ENCODE assay signal across 9 cellular contexts in genomic region chr1:26034504-26035202, GRCh38. TPM values are rescaled to one million over a fixed set of nuclear protein-coding genes. Genes with fewer than 3 reads are reported as not detected.
DNase-seq lines count a peak whose midpoint lies in the region; ATAC-seq, FAIRE-seq and TF ChIP-seq lines count a peak whose summit lies in the region.
"Had no signal": no experiment of that assay in that cellular context is flagged by ENCODE, and none has a peak within 500 bp of the region (broad histone marks: within the 10 kb centered on the region; RNA-seq: fewer than 3 reads in every experiment).

No MANE protein-coding gene starts in this region.

- H3K36me3 Mint-ChIP-seq in progenitor cell of endocrine pancreas (ENCODE audit: insufficient read depth): no peaks in the 10 kb centered on the region

- H3K9me3 Mint-ChIP-seq in progenitor cell of endocrine pancreas (ENCODE audit: low read depth): no peaks in the 10 kb centered on the region

- H3K4me1 Mint-ChIP-seq in progenitor cell of endocrine pancreas (ENCODE audit: low read depth): peaks cover 8% of the 10 kb centered on the region

- H3K4me3 ChIP-seq in OCI-LY1 (ENCODE audit: low read depth, low read length, poor library complexity, severe bottlenecking) (peak overlapping the region; percentile 70), epithelial cell of esophagus (ENCODE audit: low read length) (peak overlapping the region; percentile 89)

- H3K4me1 ChIP-seq in OCI-LY1 (ENCODE audit: insufficient read depth, low read length, severe bottlenecking): peaks cover 6% of the 10 kb centered on the region

- H3K27ac Mint-ChIP-seq in progenitor cell of endocrine pancreas: no peak overlapping the region

- H3F3A ChIP-seq in OCI-LY1 (ENCODE audit: insufficient read depth, low read length): no peaks in the 10 kb centered on the region

- no peaks in the 10 kb centered on the region for H3K9me2 ChIP-seq in OCI-LY1 (ENCODE audit: low read depth, low read length)

- H3K27ac ChIP-seq in OCI-LY1 (ENCODE audit: low read depth, low read length, poor library complexity, severe bottlenecking): no peak overlapping the region

- peak overlapping the region; percentile 94 for H3K4me3 Mint-ChIP-seq in progenitor cell of endocrine pancreas (ENCODE audit: low read depth)

- TF ChIP-seq CTCF in OCI-LY1 (IDR thresholded peaks at IDR 0.05; ENCODE audit: low read length) (no peak), epithelial cell of esophagus (IDR thresholded peaks at IDR 0.05; ENCODE audit: insufficient read depth, low read depth, low read length, missing control alignments) (no peak), progenitor cell of endocrine pancreas (IDR thresholded peaks at IDR 0.05; ENCODE audit: unreplicated experiment) (no peak)

- peaks cover 22% of the 10 kb centered on the region for H3K27me3 Mint-ChIP-seq in progenitor cell of endocrine pancreas

- no peaks in the 10 kb centered on the region for H3K9me3 ChIP-seq in OCI-LY1 (ENCODE audit: low read length)

- DNase-seq in ELR (ENCODE audit: low read depth) (peak; percentile 38), epithelial cell of esophagus (ENCODE audit: low read depth) (no peak), progenitor cell of endocrine pancreas (ENCODE audit: low spot score, unreplicated experiment) (no peak), RCC 7860 (ENCODE audit: low spot score) (no peak)

- peak overlapping the region; percentile 56; the same call in 1 of the 2 replicates for H3K9ac ChIP-seq in OCI-LY1 (ENCODE audit: low read length)

- H4K20me1 ChIP-seq in OCI-LY1 (ENCODE audit: insufficient read depth, low read length): no peaks in the 10 kb centered on the region

- peak overlapping the region; percentile 80 for H3K4me2 ChIP-seq in OCI-LY1 (ENCODE audit: low read length)

- H3K79me2 ChIP-seq in OCI-LY1 (ENCODE audit: insufficient read depth, low read length): no peaks in the 10 kb centered on the region

- ATAC-seq in GM21447 (IDR thresholded peaks at IDR 0.05; ENCODE audit: unreplicated experiment): no peak
- ATAC-seq in HG03108 (IDR thresholded peaks at IDR 0.05; ENCODE audit: unreplicated experiment): no peak
- ATAC-seq in HG03342 (IDR thresholded peaks at IDR 0.05; ENCODE audit: unreplicated experiment): no peak

- no peaks in the 10 kb centered on the region for H3K27me3 ChIP-seq in OCI-LY1 (ENCODE audit: insufficient read depth, low read length)

- H2AFZ ChIP-seq in OCI-LY1 (ENCODE audit: low read length): 0 out of 2 replicates have a peak overlapping the region, but pooled peaks have one; percentile 53

- no peak for FAIRE-seq in RCC 7860 (lab: Jason Lieb, UNC)

- no peaks in the 10 kb centered on the region for H3K36me3 ChIP-seq in OCI-LY1 (ENCODE audit: insufficient read depth, low read length)

RNA-seq across cellular contexts. Expression of gene SLC30A2, which starts 11.3 kb away (rescaled TPM):
- total RNA-seq in progenitor cell of endocrine pancreas: 0.13 and 0.17 TPM in 2 replicates
- total RNA-seq: LHCN-M2 had no signal

RNA-seq across cellular contexts. Expression of gene EXTL1, which starts 13.1 kb away (rescaled TPM):
- total RNA-seq in progenitor cell of endocrine pancreas: 3.6 and 4.1 TPM in 2 replicates

RNA-seq across cellular contexts. Expression of gene TRIM63, which starts 32.8 kb away (rescaled TPM):
- not detected in 2 replicates for total RNA-seq in progenitor cell of endocrine pancreas
- total RNA-seq: LHCN-M2 had no signal

RNA-seq across cellular contexts. Expression of gene PAFAH2, which starts 36.8 kb away (rescaled TPM):
- total RNA-seq in progenitor cell of endocrine pancreas: 12.8 and 14.5 TPM in 2 replicates
